21 cellular contexts compared by ENCODE assay signal in the genomic region with DNA sequence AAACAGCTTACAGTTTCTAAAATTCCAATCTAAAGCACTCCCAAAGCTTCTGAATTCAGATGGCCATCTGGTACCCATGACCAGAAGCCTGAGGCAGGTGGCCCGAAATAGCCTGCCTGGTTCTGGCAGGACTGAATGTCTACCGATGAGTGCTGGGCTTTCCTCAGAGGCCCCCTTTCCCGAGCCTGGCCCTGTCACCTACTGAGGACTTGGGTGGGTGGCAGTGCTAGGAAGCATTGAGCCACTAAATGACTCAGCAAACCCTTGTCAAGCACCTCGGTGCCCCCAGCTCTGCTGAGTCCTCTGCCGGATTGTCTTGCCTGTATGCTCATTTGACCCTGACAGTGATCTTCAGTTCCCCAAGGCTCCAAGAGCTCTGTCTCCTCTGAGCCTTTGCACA. TPM values are rescaled to one million over a fixed set of nuclear protein-coding genes. Genes with fewer than 3 reads are reported as not detected.
DNase-seq lines count a peak whose midpoint lies in the region; ATAC-seq, FAIRE-seq and TF ChIP-seq lines count a peak whose summit lies in the region.
"Had no signal": no experiment of that assay in that cellular context is flagged by ENCODE, and none has a peak within 500 bp of the region (broad histone marks: within the 10 kb centered on the region; RNA-seq: fewer than 3 reads in every experiment).

No MANE protein-coding gene starts in this region.

- peak; percentile 44 for FAIRE-seq in GM12892 (lab: Jason Lieb, UNC)
- FAIRE-seq: TTC549 had no signal

- ATAC-seq in activated naive CD8-positive, alpha-beta T cell treated with anti-CD3 and anti-CD28 coated beads, Interleukin-2, amount 50 U/mL, for 24 hours = peak; percentile 89
- ATAC-seq in activated T-helper 17 cell treated with anti-CD3 and anti-CD28 coated beads, Interleukin-2, amount 50 U/mL, for 72 hours (replicated peaks) = peak; percentile 56
- ATAC-seq in stimulated activated memory B cell treated with anti-CD40 and anti-IgM and Interleukin-4, amounts not matched to agents 10 μg/mL and 1 μg/mL and 100 μg/mL, for 72 hours = peak; percentile 67
- no peak for ATAC-seq in GM18519 (IDR thresholded peaks at IDR 0.05; ENCODE audit: low FRiP score, unreplicated experiment)
- ATAC-seq in HG02852 (IDR thresholded peaks at IDR 0.05; ENCODE audit: unreplicated experiment) = no peak

- H3K27me3 Mint-ChIP-seq in activated naive CD8-positive, alpha-beta T cell treated with anti-CD3 and anti-CD28 coated beads, Interleukin-2, amount 50 U/mL, for 24 hours = no peaks in the 10 kb centered on the region
- no peaks in the 10 kb centered on the region for H3K27me3 Mint-ChIP-seq in activated naive CD8-positive, alpha-beta T cell treated with anti-CD3 and anti-CD28 coated beads for 36 hours
- H3K27me3 Mint-ChIP-seq in activated T-helper 17 cell treated with anti-CD3 and anti-CD28 coated beads, Interleukin-2, amount 50 U/mL, for 72 hours = no peaks in the 10 kb centered on the region
- no peaks in the 10 kb centered on the region for H3K27me3 Mint-ChIP-seq in stimulated activated memory B cell treated with anti-CD40 and anti-IgM and Interleukin-4, amounts not matched to agents 10 μg/mL and 1 μg/mL and 100 μg/mL, for 72 hours
- H3K27me3 Mint-ChIP-seq: activated CD4-positive, alpha-beta T cell treated with anti-CD3 and anti-CD28 coated beads, Interleukin-2, amount 10 ng/mL, durations not matched to agents 24 days and 14 days; activated naive CD4-positive, alpha-beta T cell treated with anti-CD3 and anti-CD28 coated beads, Interleukin-2, amount 50 U/mL, for 24 hours; CD4-positive, alpha-beta T cell; memory B cell had no signal

- no peaks in the 10 kb centered on the region for H3K36me3 Mint-ChIP-seq in activated naive CD8-positive, alpha-beta T cell treated with anti-CD3 and anti-CD28 coated beads, Interleukin-2, amount 50 U/mL, for 24 hours (ENCODE audit: low read depth)
- H3K36me3 Mint-ChIP-seq in activated naive CD8-positive, alpha-beta T cell treated with anti-CD3 and anti-CD28 coated beads for 36 hours = no peaks in the 10 kb centered on the region
- no peaks in the 10 kb centered on the region for H3K36me3 Mint-ChIP-seq in activated T-helper 17 cell treated with anti-CD3 and anti-CD28 coated beads, Interleukin-2, amount 50 U/mL, for 72 hours (ENCODE audit: low read depth)
- no peaks in the 10 kb centered on the region for H3K36me3 Mint-ChIP-seq in stimulated activated memory B cell treated with anti-CD40 and anti-IgM and Interleukin-4, amounts not matched to agents 10 μg/mL and 1 μg/mL and 100 μg/mL, for 72 hours
- H3K36me3 Mint-ChIP-seq: activated naive CD4-positive, alpha-beta T cell treated with anti-CD3 and anti-CD28 coated beads, Interleukin-2, amount 50 U/mL, for 24 hours; memory B cell had no signal

- no peak overlapping the region for H3K27ac Mint-ChIP-seq in activated naive CD8-positive, alpha-beta T cell treated with anti-CD3 and anti-CD28 coated beads, Interleukin-2, amount 50 U/mL, for 24 hours
- H3K27ac Mint-ChIP-seq in activated naive CD8-positive, alpha-beta T cell treated with anti-CD3 and anti-CD28 coated beads for 36 hours = no peak overlapping the region
- no peak overlapping the region for H3K27ac Mint-ChIP-seq in activated T-helper 17 cell treated with anti-CD3 and anti-CD28 coated beads, Interleukin-2, amount 50 U/mL, for 72 hours
- H3K27ac Mint-ChIP-seq in stimulated activated memory B cell treated with anti-CD40 and anti-IgM and Interleukin-4, amounts not matched to agents 10 μg/mL and 1 μg/mL and 100 μg/mL, for 72 hours = peak overlapping the region; percentile 35
- H3K27ac Mint-ChIP-seq: activated CD4-positive, alpha-beta T cell treated with anti-CD3 and anti-CD28 coated beads, Interleukin-2, amount 10 ng/mL, durations not matched to agents 24 days and 14 days; activated naive CD4-positive, alpha-beta T cell treated with anti-CD3 and anti-CD28 coated beads, Interleukin-2, amount 50 U/mL, for 24 hours; CD4-positive, alpha-beta T cell; memory B cell had no signal

- no peak for TF ChIP-seq POLR2A in GM12892 (IDR thresholded peaks at IDR 0.05; ENCODE audit: low read depth, low read length)

- no peak for DNase-seq in activated naive CD8-positive, alpha-beta T cell treated with anti-CD3 and anti-CD28 coated beads, Interleukin-2, amount 50 U/mL, for 24 hours
- DNase-seq in activated naive CD8-positive, alpha-beta T cell treated with anti-CD3 and anti-CD28 coated beads for 36 hours = no peak
- DNase-seq in GM12892 (ENCODE audit: insufficient read length) (no peak), NCI-H2227 (lab: John Stamatoyannopoulos, UW; ENCODE audit: unreplicated experiment) (no peak)
- DNase-seq: activated CD4-positive, alpha-beta T cell treated with anti-CD3 and anti-CD28 coated beads, Interleukin-2, amount 10 ng/mL, durations not matched to agents 24 days and 14 days; CD4-positive, alpha-beta T cell; effector memory CD4-positive, alpha-beta T cell; kidney glomerular epithelial cell; NCI-H1417 treated with DMSO at 0.1 percent for 48 hours; NCI-H2171; occipital lobe; SHP77; testis had no signal

- H3K4me3 Mint-ChIP-seq in activated naive CD8-positive, alpha-beta T cell treated with anti-CD3 and anti-CD28 coated beads, Interleukin-2, amount 50 U/mL, for 24 hours = no peak overlapping the region
- H3K4me3 Mint-ChIP-seq in activated naive CD8-positive, alpha-beta T cell treated with anti-CD3 and anti-CD28 coated beads for 36 hours = no peak overlapping the region
- H3K4me3 Mint-ChIP-seq in activated T-helper 17 cell treated with anti-CD3 and anti-CD28 coated beads, Interleukin-2, amount 50 U/mL, for 72 hours = no peak overlapping the region
- H3K4me3 Mint-ChIP-seq in stimulated activated memory B cell treated with anti-CD40 and anti-IgM and Interleukin-4, amounts not matched to agents 10 μg/mL and 1 μg/mL and 100 μg/mL, for 72 hours = no peak overlapping the region
- H3K4me3 Mint-ChIP-seq: activated CD4-positive, alpha-beta T cell treated with anti-CD3 and anti-CD28 coated beads, Interleukin-2, amount 10 ng/mL, durations not matched to agents 24 days and 14 days; activated naive CD4-positive, alpha-beta T cell treated with anti-CD3 and anti-CD28 coated beads, Interleukin-2, amount 50 U/mL, for 24 hours; CD4-positive, alpha-beta T cell; memory B cell had no signal

- peaks cover 44% of the 10 kb centered on the region for H3K4me1 Mint-ChIP-seq in activated naive CD8-positive, alpha-beta T cell treated with anti-CD3 and anti-CD28 coated beads, Interleukin-2, amount 50 U/mL, for 24 hours
- H3K4me1 Mint-ChIP-seq in activated naive CD8-positive, alpha-beta T cell treated with anti-CD3 and anti-CD28 coated beads for 36 hours = peaks cover 35% of the 10 kb centered on the region
- H3K4me1 Mint-ChIP-seq in activated T-helper 17 cell treated with anti-CD3 and anti-CD28 coated beads, Interleukin-2, amount 50 U/mL, for 72 hours = peaks cover 17% of the 10 kb centered on the region
- H3K4me1 Mint-ChIP-seq in stimulated activated memory B cell treated with anti-CD40 and anti-IgM and Interleukin-4, amounts not matched to agents 10 μg/mL and 1 μg/mL and 100 μg/mL, for 72 hours = peaks cover 58% of the 10 kb centered on the region

- no peaks in the 10 kb centered on the region for H3K9me3 Mint-ChIP-seq in activated naive CD8-positive, alpha-beta T cell treated with anti-CD3 and anti-CD28 coated beads, Interleukin-2, amount 50 U/mL, for 24 hours
- H3K9me3 Mint-ChIP-seq in activated naive CD8-positive, alpha-beta T cell treated with anti-CD3 and anti-CD28 coated beads for 36 hours = no peaks in the 10 kb centered on the region
- no peaks in the 10 kb centered on the region for H3K9me3 Mint-ChIP-seq in activated T-helper 17 cell treated with anti-CD3 and anti-CD28 coated beads, Interleukin-2, amount 50 U/mL, for 72 hours
- H3K9me3 Mint-ChIP-seq in stimulated activated memory B cell treated with anti-CD40 and anti-IgM and Interleukin-4, amounts not matched to agents 10 μg/mL and 1 μg/mL and 100 μg/mL, for 72 hours = no peaks in the 10 kb centered on the region
- H3K9me3 Mint-ChIP-seq: activated CD4-positive, alpha-beta T cell treated with anti-CD3 and anti-CD28 coated beads, Interleukin-2, amount 10 ng/mL, durations not matched to agents 24 days and 14 days; activated naive CD4-positive, alpha-beta T cell treated with anti-CD3 and anti-CD28 coated beads, Interleukin-2, amount 50 U/mL, for 24 hours; CD4-positive, alpha-beta T cell; memory B cell had no signal

RNA-seq across cellular contexts. Expression of a gene that starts 17.8 kb away (rescaled TPM):
- 10 to 100 TPM; 13.3 to 15.3 TPM for total RNA-seq in activated naive CD8-positive, alpha-beta T cell treated with anti-CD3 and anti-CD28 coated beads for 36 hours
- polyA plus RNA-seq in GM12892 (2012; ENCODE audit: missing spikeins) = 6.2 TPM
- total RNA-seq in activated T-helper 17 cell treated with anti-CD3 and anti-CD28 coated beads, Interleukin-2, amount 50 U/mL, for 72 hours = 10 to 100 TPM; 19.8 to 27.7 TPM

RNA-seq across cellular contexts. Expression of a gene that starts 31.8 kb away (rescaled TPM):
- total RNA-seq in activated naive CD8-positive, alpha-beta T cell treated with anti-CD3 and anti-CD28 coated beads for 36 hours = 10 to 100 TPM; 53.6 to 58.2 TPM
- polyA plus RNA-seq in GM12892 (2012; ENCODE audit: missing spikeins) = 44.3 TPM
- 10 to 100 TPM; 56.9 to 57.2 TPM for total RNA-seq in activated T-helper 17 cell treated with anti-CD3 and anti-CD28 coated beads, Interleukin-2, amount 50 U/mL, for 72 hours

RNA-seq across cellular contexts. Expression of a gene that starts 34.5 kb away (rescaled TPM):
- 1 to 10 TPM; 5.4 to 6.3 TPM for total RNA-seq in activated naive CD8-positive, alpha-beta T cell treated with anti-CD3 and anti-CD28 coated beads for 36 hours
- polyA plus RNA-seq in GM12892 (2012; ENCODE audit: missing spikeins) = 0.68 TPM
- total RNA-seq in activated T-helper 17 cell treated with anti-CD3 and anti-CD28 coated beads, Interleukin-2, amount 50 U/mL, for 72 hours = 10 to 100 TPM in 1 of 2 donors, 1 to 10 TPM in 1; 6.7 to 11.6 TPM
- total RNA-seq: H4, occipital lobe had no signal

RNA-seq across cellular contexts. Expression of a gene that starts 50.0 kb away (rescaled TPM):
- total RNA-seq in activated naive CD8-positive, alpha-beta T cell treated with anti-CD3 and anti-CD28 coated beads for 36 hours = under 1 TPM in 1 of 2 experiments, not detected in 1; 0.24 TPM
- 0.11 TPM for polyA plus RNA-seq in GM12892 (2012; ENCODE audit: missing spikeins)
- total RNA-seq in activated T-helper 17 cell treated with anti-CD3 and anti-CD28 coated beads, Interleukin-2, amount 50 U/mL, for 72 hours = under 1 TPM; 0.06 to 0.40 TPM

Comparison
In these comparisons a context has a peak if more than half of its experiments do, and no peak if none do; other contexts are left out.
1. ATAC-seq: peak in activated naive CD8-positive, alpha-beta T cell treated with anti-CD3 and anti-CD28 coated beads, Interleukin-2, amount 50 U/mL, for 24 hours (single experiment), activated T-helper 17 cell treated with anti-CD3 and anti-CD28 coated beads, Interleukin-2, amount 50 U/mL, for 72 hours (single experiment) and stimulated activated memory B cell treated with anti-CD40 and anti-IgM and Interleukin-4, amounts not matched to agents 10 μg/mL and 1 μg/mL and 100 μg/mL, for 72 hours (single experiment); none in GM18519 (single experiment) and HG02852 (single experiment).